Comparison of ENCODE assay signal across 8 cellular contexts in genomic region chr5:77229887-77230286, GRCh38. TPM values are rescaled to one million over a fixed set of nuclear protein-coding genes. Genes with fewer than 3 reads are reported as not detected.
"Had no signal": no experiment of that assay in that cellular context is flagged by ENCODE, and none has a peak within 500 bp of the region (broad histone marks: within the 10 kb centered on the region; RNA-seq: fewer than 3 reads in every experiment).

No MANE protein-coding gene starts in this region.

- H3K4me1 ChIP-seq: HAP-1 had no signal

- DNase-seq: GM23248, GOT3, H7, IMR-90 had no signal

- H3K36me3 ChIP-seq: HAP-1 had no signal

- H3K9me3 ChIP-seq: HAP-1 had no signal

- H3K27ac ChIP-seq: GM23248 had no signal

- H3K4me3 ChIP-seq: GM23248, HAP-1, K562 had no signal

- ATAC-seq: HCT116, K562 had no signal

RNA-seq across cellular contexts. Expression of gene PDE8B, which starts 19.4 kb away (rescaled TPM):
- total RNA-seq: GM23248, HT-29, K562 had no signal
